In genomic region chr3:195259146-195259563, GRCh38 we compare ENCODE assay signal across 8 cellular contexts.
DNase-seq lines count a peak whose midpoint lies in the region; ATAC-seq and TF ChIP-seq lines count a peak whose summit lies in the region.

No MANE protein-coding gene starts in this region.

- H3K27ac ChIP-seq in DOHH2 (ENCODE audit: low read depth, low read length): peak overlapping the region; percentile 55
- H3K27ac ChIP-seq in iPS DF 6.9 (ENCODE audit: low read length): no peak overlapping the region

- H3K4me1 ChIP-seq in DOHH2 (ENCODE audit: control insufficient read depth, low read length) (peaks cover 33% of the 10 kb centered on the region), iPS DF 6.9 (ENCODE audit: control insufficient read depth, insufficient read depth, low read length) (peaks cover 12% of the 10 kb centered on the region)

- H3K4me3 ChIP-seq in DOHH2 (ENCODE audit: low read length) (peak overlapping the region; percentile 79), iPS DF 6.9 (ENCODE audit: low read length) (peak overlapping the region; percentile 55; the same call in 1 of the 2 replicates)

- ATAC-seq in HG02970 (IDR thresholded peaks at IDR 0.05; ENCODE audit: low FRiP score, unreplicated experiment) (peak; percentile 14), HG03095 (IDR thresholded peaks at IDR 0.05; ENCODE audit: unreplicated experiment) (no peak), GM18502 (IDR thresholded peaks at IDR 0.05; ENCODE audit: poor library complexity, unreplicated experiment) (no peak)
- ATAC-seq in stimulated activated effector memory CD8-positive, alpha-beta T cell treated with anti-CD3 and anti-CD28 coated beads, Interleukin-12 subunit alpha, Interleukin-12 subunit beta, amount 100 ng/mL, for 72 hours: peak; percentile 2

- peak overlapping the region; percentile 73 for H3K4me3 Mint-ChIP-seq in stimulated activated effector memory CD8-positive, alpha-beta T cell treated with anti-CD3 and anti-CD28 coated beads, Interleukin-12 subunit alpha, Interleukin-12 subunit beta, amount 100 ng/mL, for 72 hours

- H3K9me2 ChIP-seq in DOHH2 (replicated peaks; ENCODE audit: control insufficient read depth, low read length): no peaks in the 10 kb centered on the region

- no peaks in the 10 kb centered on the region for H3K36me3 ChIP-seq in DOHH2 (ENCODE audit: control insufficient read depth, low read length)
- no peaks in the 10 kb centered on the region for H3K36me3 ChIP-seq in iPS DF 6.9 (ENCODE audit: control insufficient read depth, insufficient read depth, low read length)

- H3K27me3 ChIP-seq in DOHH2 (ENCODE audit: control insufficient read depth, low read length) (no peaks in the 10 kb centered on the region), iPS DF 6.9 (ENCODE audit: control insufficient read depth, insufficient read depth, low read length) (no peaks in the 10 kb centered on the region)

- no CpG with 5 or more reads among the region's 12 CpGs for WGBS in iPS DF 6.9 (ENCODE audit: insufficient coverage, insufficient read length)

- H4K20me1 ChIP-seq in DOHH2 (ENCODE audit: control insufficient read depth, insufficient read depth, low read depth, low read length): no peaks in the 10 kb centered on the region

- H3K79me2 ChIP-seq in DOHH2 (ENCODE audit: control insufficient read depth, low read length): peaks cover 54% of the 10 kb centered on the region

- H3K27ac Mint-ChIP-seq in stimulated activated effector memory CD8-positive, alpha-beta T cell treated with anti-CD3 and anti-CD28 coated beads, Interleukin-12 subunit alpha, Interleukin-12 subunit beta, amount 100 ng/mL, for 72 hours: peak overlapping the region; percentile 79

- TF ChIP-seq CTCF in DOHH2 (IDR thresholded peaks at IDR 0.05; ENCODE audit: low read depth, low read length, poor library complexity, severe bottlenecking): no peak

- H3K9me3 ChIP-seq in DOHH2 (ENCODE audit: control insufficient read depth, insufficient read depth, low read length) (no peaks in the 10 kb centered on the region), iPS DF 6.9 (ENCODE audit: control insufficient read depth, insufficient read depth, low read length) (no peaks in the 10 kb centered on the region)

- no peaks in the 10 kb centered on the region for H3K9me3 Mint-ChIP-seq in stimulated activated effector memory CD8-positive, alpha-beta T cell treated with anti-CD3 and anti-CD28 coated beads, Interleukin-12 subunit alpha, Interleukin-12 subunit beta, amount 100 ng/mL, for 72 hours

- peaks cover 2% of the 10 kb centered on the region; the same call in 1 of the 2 replicates for H3F3A ChIP-seq in DOHH2 (ENCODE audit: control insufficient read depth, insufficient read depth)

- peak; percentile 69 for DNase-seq in activated effector memory CD4-positive, alpha-beta T cell treated with anti-CD3 and anti-CD28 coated beads, Interleukin-2, amount 50 U/mL, for 16 hours
- DNase-seq in iPS DF 6.9 (ENCODE audit: low read depth, low spot score) (no peak), activated gamma-delta T cell (lab: John Stamatoyannopoulos, UW) (no peak)
- no peak for DNase-seq in stimulated activated effector memory CD8-positive, alpha-beta T cell treated with anti-CD3 and anti-CD28 coated beads, Interleukin-12 subunit alpha, Interleukin-12 subunit beta, amount 100 ng/mL, for 72 hours (ENCODE audit: low spot score in 2 of 2)

- no peaks in the 10 kb centered on the region for H3K36me3 Mint-ChIP-seq in stimulated activated effector memory CD8-positive, alpha-beta T cell treated with anti-CD3 and anti-CD28 coated beads, Interleukin-12 subunit alpha, Interleukin-12 subunit beta, amount 100 ng/mL, for 72 hours

- H3K4me2 ChIP-seq in DOHH2 (ENCODE audit: low read length): peak overlapping the region; percentile 96

- peaks cover 32% of the 10 kb centered on the region for H3K4me1 Mint-ChIP-seq in stimulated activated effector memory CD8-positive, alpha-beta T cell treated with anti-CD3 and anti-CD28 coated beads, Interleukin-12 subunit alpha, Interleukin-12 subunit beta, amount 100 ng/mL, for 72 hours

Comparison
In these comparisons a context has a peak if more than half of its experiments do, and no peak if none do; other contexts are left out.
1. ATAC-seq: peak in HG02970 (single experiment) and stimulated activated effector memory CD8-positive, alpha-beta T cell treated with anti-CD3 and anti-CD28 coated beads, Interleukin-12 subunit alpha, Interleukin-12 subunit beta, amount 100 ng/mL, for 72 hours (single experiment); none in HG03095 (single experiment) and GM18502 (single experiment).